ENCODE assay signal across 10 cellular contexts in the genomic region with DNA sequence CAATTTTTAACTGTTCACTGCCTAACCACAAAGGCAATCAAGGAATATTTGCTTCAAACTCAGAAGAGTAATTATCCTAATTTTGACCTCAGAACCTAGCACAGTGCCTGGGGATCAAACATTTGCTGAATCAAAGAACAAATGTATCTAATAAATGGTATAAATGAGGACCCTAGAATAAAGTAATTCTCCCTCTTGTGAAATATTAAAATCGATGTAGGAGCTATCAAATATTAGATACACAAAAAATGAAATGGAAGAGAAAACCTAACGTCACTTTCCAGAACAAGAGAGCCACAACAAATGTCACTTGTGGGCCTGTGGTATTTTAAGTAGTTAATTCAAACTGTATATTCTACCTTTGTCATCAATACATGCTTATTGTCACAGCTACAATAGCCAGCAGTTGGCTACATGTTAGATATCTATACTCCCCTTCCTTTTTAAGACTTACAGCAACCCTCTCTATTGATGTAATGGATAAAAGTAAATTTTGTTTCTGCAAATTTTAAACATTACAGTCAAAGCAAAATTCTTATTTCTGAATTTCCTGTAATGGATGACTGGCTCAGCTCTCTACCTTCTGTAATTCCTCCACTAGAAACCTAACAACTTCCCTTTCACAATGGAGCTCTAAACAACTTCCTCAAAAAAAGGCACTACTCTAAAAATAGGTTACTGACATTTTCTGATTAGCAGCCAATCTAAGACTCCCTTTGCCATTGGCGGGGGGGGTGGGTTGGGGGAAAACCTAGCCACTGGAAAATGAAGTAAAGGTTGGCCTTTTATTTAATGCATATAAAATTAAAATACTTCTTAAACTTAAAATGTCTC. TPM values are rescaled to one million over a fixed set of nuclear protein-coding genes. Genes with fewer than 3 reads are reported as not detected.
DNase-seq lines count a peak whose midpoint lies in the region; ATAC-seq and TF ChIP-seq lines count a peak whose summit lies in the region.
"Had no signal": no experiment of that assay in that cellular context is flagged by ENCODE, and none has a peak within 500 bp of the region (broad histone marks: within the 10 kb centered on the region; RNA-seq: fewer than 3 reads in every experiment).

No MANE protein-coding gene starts in this region.

- no peaks in the 10 kb centered on the region for H3K27me3 Mint-ChIP-seq in stimulated activated naive CD8-positive, alpha-beta T cell treated with anti-CD3 and anti-CD28 coated beads, Interleukin-15, Interleukin-2, amounts not matched to agents 100 ng/mL and 50 ng/mL, for 24 hours
- no peaks in the 10 kb centered on the region for H3K27me3 Mint-ChIP-seq in stimulated activated naive CD8-positive, alpha-beta T cell treated with anti-CD3 and anti-CD28 coated beads, Interleukin-15, amount 100 ng/mL, for 72 hours
- no peaks in the 10 kb centered on the region for H3K27me3 Mint-ChIP-seq in T-helper 17 cell
- H3K27me3 Mint-ChIP-seq: activated naive CD8-positive, alpha-beta T cell treated with anti-CD3 and anti-CD28 coated beads, Interleukin-2, amount 10 ng/mL, durations not matched to agents 7 days and 5 days had no signal

- no peaks in the 10 kb centered on the region for H3K9me3 Mint-ChIP-seq in stimulated activated naive CD8-positive, alpha-beta T cell treated with anti-CD3 and anti-CD28 coated beads, Interleukin-15, Interleukin-2, amounts not matched to agents 100 ng/mL and 50 ng/mL, for 24 hours
- no peaks in the 10 kb centered on the region for H3K9me3 Mint-ChIP-seq in stimulated activated naive CD8-positive, alpha-beta T cell treated with anti-CD3 and anti-CD28 coated beads, Interleukin-15, amount 100 ng/mL, for 72 hours
- H3K9me3 Mint-ChIP-seq: activated naive CD8-positive, alpha-beta T cell treated with anti-CD3 and anti-CD28 coated beads, Interleukin-2, amount 10 ng/mL, durations not matched to agents 7 days and 5 days had no signal

- no peak for TF ChIP-seq CTCF in left ventricle myocardium inferior (IDR thresholded peaks at IDR 0.05; ENCODE audit: borderline replicate concordance)

- ATAC-seq in stimulated activated naive CD8-positive, alpha-beta T cell treated with anti-CD3 and anti-CD28 coated beads, Interleukin-15, amount 100 ng/mL, for 72 hours: no peak
- peak; percentile 48 for ATAC-seq in T-helper 17 cell
- no peak for ATAC-seq in GM21515 (IDR thresholded peaks at IDR 0.05; ENCODE audit: unreplicated experiment)

- H3K27ac ChIP-seq in left ventricle myocardium inferior (replicated peaks): peak overlapping the region; percentile 55

- H3K27me3 ChIP-seq in left ventricle myocardium inferior (ENCODE audit: low read depth): no peaks in the 10 kb centered on the region

- no peak overlapping the region for H3K4me3 Mint-ChIP-seq in stimulated activated naive CD8-positive, alpha-beta T cell treated with anti-CD3 and anti-CD28 coated beads, Interleukin-15, Interleukin-2, amounts not matched to agents 100 ng/mL and 50 ng/mL, for 24 hours
- no peak overlapping the region for H3K4me3 Mint-ChIP-seq in stimulated activated naive CD8-positive, alpha-beta T cell treated with anti-CD3 and anti-CD28 coated beads, Interleukin-15, amount 100 ng/mL, for 72 hours
- H3K4me3 Mint-ChIP-seq in T-helper 17 cell: peak overlapping the region; percentile 49
- H3K4me3 Mint-ChIP-seq: activated naive CD8-positive, alpha-beta T cell treated with anti-CD3 and anti-CD28 coated beads, Interleukin-2, amount 10 ng/mL, durations not matched to agents 7 days and 5 days had no signal

- H3K27ac Mint-ChIP-seq in stimulated activated naive CD8-positive, alpha-beta T cell treated with anti-CD3 and anti-CD28 coated beads, Interleukin-15, Interleukin-2, amounts not matched to agents 100 ng/mL and 50 ng/mL, for 24 hours: peak overlapping the region; percentile 53
- no peak overlapping the region for H3K27ac Mint-ChIP-seq in stimulated activated naive CD8-positive, alpha-beta T cell treated with anti-CD3 and anti-CD28 coated beads, Interleukin-15, amount 100 ng/mL, for 72 hours
- H3K27ac Mint-ChIP-seq in T-helper 17 cell: peak overlapping the region; percentile 78
- H3K27ac Mint-ChIP-seq: activated naive CD8-positive, alpha-beta T cell treated with anti-CD3 and anti-CD28 coated beads, Interleukin-2, amount 10 ng/mL, durations not matched to agents 7 days and 5 days had no signal

- no peaks in the 10 kb centered on the region for H3K36me3 ChIP-seq in left ventricle myocardium inferior

- DNase-seq in stimulated activated naive CD8-positive, alpha-beta T cell treated with anti-CD3 and anti-CD28 coated beads, Interleukin-15, amount 100 ng/mL, for 72 hours: no peak
- DNase-seq in T-helper 17 cell (no peak), left ventricle myocardium inferior (no peak), NCI-H446 (lab: John Stamatoyannopoulos, UW) (no peak), iPS-NIHi7 (ENCODE audit: extremely low spot score) (no peak), putamen (ENCODE audit: low spot score) (no peak)
- DNase-seq: activated naive CD8-positive, alpha-beta T cell treated with anti-CD3 and anti-CD28 coated beads, Interleukin-2, amount 10 ng/mL, durations not matched to agents 7 days and 5 days; trophoblast cell had no signal

- peaks cover 72% of the 10 kb centered on the region for H3K36me3 Mint-ChIP-seq in stimulated activated naive CD8-positive, alpha-beta T cell treated with anti-CD3 and anti-CD28 coated beads, Interleukin-15, Interleukin-2, amounts not matched to agents 100 ng/mL and 50 ng/mL, for 24 hours (ENCODE audit: low read depth)
- peaks cover 2% of the 10 kb centered on the region for H3K36me3 Mint-ChIP-seq in T-helper 17 cell (ENCODE audit: low read depth)

- intact Hi-C loops in left ventricle myocardium inferior (cut with micrococcal nuclease): no loop called here

- H3K9me3 ChIP-seq in T-helper 17 cell (ENCODE audit: control insufficient read depth, low read length, poor library complexity, severe bottlenecking) (no peaks in the 10 kb centered on the region), left ventricle myocardium inferior (replicated peaks) (no peaks in the 10 kb centered on the region)

- peaks cover 93% of the 10 kb centered on the region for H3K4me1 Mint-ChIP-seq in stimulated activated naive CD8-positive, alpha-beta T cell treated with anti-CD3 and anti-CD28 coated beads, Interleukin-15, Interleukin-2, amounts not matched to agents 100 ng/mL and 50 ng/mL, for 24 hours (ENCODE audit: low read depth)
- peaks cover 78% of the 10 kb centered on the region for H3K4me1 Mint-ChIP-seq in stimulated activated naive CD8-positive, alpha-beta T cell treated with anti-CD3 and anti-CD28 coated beads, Interleukin-15, amount 100 ng/mL, for 72 hours
- peaks cover 48% of the 10 kb centered on the region for H3K4me1 Mint-ChIP-seq in T-helper 17 cell

- peaks cover 94% of the 10 kb centered on the region for H3K4me1 ChIP-seq in left ventricle myocardium inferior

- no peak overlapping the region for H3K4me3 ChIP-seq in left ventricle myocardium inferior

RNA-seq across cellular contexts. Expression of gene PUM1, which starts 37.6 kb away (rescaled TPM):
- total RNA-seq in T-helper 17 cell (100 to 1,000 TPM; 186 to 202 TPM), left ventricle myocardium inferior (80.1 TPM)

Comparison
In these comparisons a context has a peak if more than half of its experiments do, and no peak if none do; other contexts are left out.
1. H3K27ac Mint-ChIP-seq: peak in stimulated activated naive CD8-positive, alpha-beta T cell treated with anti-CD3 and anti-CD28 coated beads, Interleukin-15, Interleukin-2, amounts not matched to agents 100 ng/mL and 50 ng/mL, for 24 hours (single experiment) and T-helper 17 cell (single experiment); none in stimulated activated naive CD8-positive, alpha-beta T cell treated with anti-CD3 and anti-CD28 coated beads, Interleukin-15, amount 100 ng/mL, for 72 hours (0 of 2).